Comparison of ENCODE assay signal across 1 cellular context in the genomic region with DNA sequence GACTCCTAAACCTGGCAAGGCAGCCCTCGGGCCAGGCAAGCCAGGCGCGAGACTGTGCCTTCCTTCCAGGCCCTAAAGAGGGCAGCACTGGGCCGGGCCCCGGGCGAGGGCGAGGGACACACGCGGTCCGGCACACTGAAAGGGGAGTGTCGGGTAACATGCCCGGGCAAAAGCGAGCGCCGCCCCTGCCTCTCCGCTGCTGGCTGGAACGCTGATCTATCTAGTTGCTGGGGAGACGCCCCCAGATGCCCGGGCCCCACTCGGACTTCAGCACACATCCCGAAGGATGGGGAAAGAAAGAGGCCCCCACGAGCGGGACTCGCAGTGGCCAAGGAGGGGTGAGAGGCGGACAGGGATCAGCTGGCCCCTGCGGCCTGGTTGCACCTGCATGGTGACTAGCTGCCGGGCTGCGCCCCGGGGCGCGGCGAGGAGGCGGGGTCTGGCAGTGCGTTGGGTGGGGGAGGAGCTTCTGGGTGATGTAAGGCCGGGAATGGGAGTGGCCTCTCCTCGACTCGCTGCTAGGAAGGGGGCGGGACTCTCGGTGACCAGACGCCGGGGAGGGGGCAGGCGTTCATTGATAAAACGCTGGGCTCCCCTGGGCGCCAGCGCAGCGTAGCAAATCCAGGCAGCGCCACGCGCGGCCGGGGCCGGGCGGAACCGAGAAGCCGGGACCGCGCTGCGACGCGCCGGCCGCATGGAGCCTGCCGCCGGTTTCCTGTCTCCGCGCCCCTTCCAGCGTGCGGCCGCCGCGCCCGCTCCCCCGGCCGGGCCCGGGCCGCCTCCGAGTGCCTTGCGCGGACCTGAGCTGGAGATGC.
TF ChIP-seq lines count a peak whose summit lies in the region.

PLK3 (plus strand) TSS at position 608 of the 815 bp plus-strand sequence; CDS start at position 695, 87 bp downstream.

TF ChIP-seq in K562, 482 proteins besides CTCF, POLR2A, EP300 and RAD21 (continued from another document and continues in another):
- TF ChIP-seq TRIM24 (IDR thresholded peaks at IDR 0.05): peak in 1 of 2 experiments; percentile 38; a peak in 1 of 4 replicates
- TF ChIP-seq ZKSCAN1 (IDR thresholded peaks at IDR 0.05; ENCODE audit: low read depth, low read length): peak; percentile 66
- no peak for TF ChIP-seq ZBTB8A (IDR thresholded peaks at IDR 0.05; ENCODE audit: partially characterized antibody)
- no peak for TF ChIP-seq MED1 (CRISPR knock-in tag; IDR thresholded peaks at IDR 0.05; ENCODE audit: borderline replicate concordance)
- TF ChIP-seq HEY1 (CRISPR knock-in tag; IDR thresholded peaks at IDR 0.05; ENCODE audit: borderline replicate concordance): no peak; the same call in 1 of the 2 replicates
- TF ChIP-seq ZNF766 (CRISPR knock-in tag; conservative IDR thresholded peaks at IDR 0.05): 0 out of 2 replicates have a peak, but pooled peaks have one; percentile 60
- peak; percentile 88 for TF ChIP-seq TOE1 (IDR thresholded peaks at IDR 0.05; ENCODE audit: borderline replicate concordance)
- no peak for TF ChIP-seq TOE1 (CRISPR knock-in tag; IDR thresholded peaks at IDR 0.05; ENCODE audit: borderline replicate concordance, low read depth)
- TF ChIP-seq HNRNPL (IDR thresholded peaks at IDR 0.05; ENCODE audit: low read depth, low read length): peak; percentile 97
- no peak for TF ChIP-seq KAT8 (IDR thresholded peaks at IDR 0.05; ENCODE audit: low read depth)
- TF ChIP-seq EHMT2 (IDR thresholded peaks at IDR 0.05): no peak
- TF ChIP-seq HMGXB4 (CRISPR knock-in tag; IDR thresholded peaks at IDR 0.05): no peak
- TF ChIP-seq FOXA1 (IDR thresholded peaks at IDR 0.05; ENCODE audit: borderline replicate concordance): no peak
- TF ChIP-seq NCOA6 (IDR thresholded peaks at IDR 0.05): no peak
- TF ChIP-seq, protein P1, sequence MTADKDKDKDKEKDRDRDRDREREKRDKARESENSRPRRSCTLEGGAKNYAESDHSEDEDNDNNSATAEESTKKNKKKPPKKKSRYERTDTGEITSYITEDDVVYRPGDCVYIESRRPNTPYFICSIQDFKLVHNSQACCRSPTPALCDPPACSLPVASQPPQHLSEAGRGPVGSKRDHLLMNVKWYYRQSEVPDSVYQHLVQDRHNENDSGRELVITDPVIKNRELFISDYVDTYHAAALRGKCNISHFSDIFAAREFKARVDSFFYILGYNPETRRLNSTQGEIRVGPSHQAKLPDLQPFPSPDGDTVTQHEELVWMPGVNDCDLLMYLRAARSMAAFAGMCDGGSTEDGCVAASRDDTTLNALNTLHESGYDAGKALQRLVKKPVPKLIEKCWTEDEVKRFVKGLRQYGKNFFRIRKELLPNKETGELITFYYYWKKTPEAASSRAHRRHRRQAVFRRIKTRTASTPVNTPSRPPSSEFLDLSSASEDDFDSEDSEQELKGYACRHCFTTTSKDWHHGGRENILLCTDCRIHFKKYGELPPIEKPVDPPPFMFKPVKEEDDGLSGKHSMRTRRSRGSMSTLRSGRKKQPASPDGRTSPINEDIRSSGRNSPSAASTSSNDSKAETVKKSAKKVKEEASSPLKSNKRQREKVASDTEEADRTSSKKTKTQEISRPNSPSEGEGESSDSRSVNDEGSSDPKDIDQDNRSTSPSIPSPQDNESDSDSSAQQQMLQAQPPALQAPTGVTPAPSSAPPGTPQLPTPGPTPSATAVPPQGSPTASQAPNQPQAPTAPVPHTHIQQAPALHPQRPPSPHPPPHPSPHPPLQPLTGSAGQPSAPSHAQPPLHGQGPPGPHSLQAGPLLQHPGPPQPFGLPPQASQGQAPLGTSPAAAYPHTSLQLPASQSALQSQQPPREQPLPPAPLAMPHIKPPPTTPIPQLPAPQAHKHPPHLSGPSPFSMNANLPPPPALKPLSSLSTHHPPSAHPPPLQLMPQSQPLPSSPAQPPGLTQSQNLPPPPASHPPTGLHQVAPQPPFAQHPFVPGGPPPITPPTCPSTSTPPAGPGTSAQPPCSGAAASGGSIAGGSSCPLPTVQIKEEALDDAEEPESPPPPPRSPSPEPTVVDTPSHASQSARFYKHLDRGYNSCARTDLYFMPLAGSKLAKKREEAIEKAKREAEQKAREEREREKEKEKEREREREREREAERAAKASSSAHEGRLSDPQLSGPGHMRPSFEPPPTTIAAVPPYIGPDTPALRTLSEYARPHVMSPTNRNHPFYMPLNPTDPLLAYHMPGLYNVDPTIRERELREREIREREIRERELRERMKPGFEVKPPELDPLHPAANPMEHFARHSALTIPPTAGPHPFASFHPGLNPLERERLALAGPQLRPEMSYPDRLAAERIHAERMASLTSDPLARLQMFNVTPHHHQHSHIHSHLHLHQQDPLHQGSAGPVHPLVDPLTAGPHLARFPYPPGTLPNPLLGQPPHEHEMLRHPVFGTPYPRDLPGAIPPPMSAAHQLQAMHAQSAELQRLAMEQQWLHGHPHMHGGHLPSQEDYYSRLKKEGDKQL (CRISPR knock-in tag; IDR thresholded peaks at IDR 0.05; ENCODE audit: borderline replicate concordance): no peak
- no peak for TF ChIP-seq ZNF232 (CRISPR knock-in tag; IDR thresholded peaks at IDR 0.05)
- TF ChIP-seq MAFG (tag; conservative IDR thresholded peaks at IDR 0.05): no peak
- no peak for TF ChIP-seq ZNF282 (CRISPR knock-in tag; IDR thresholded peaks at IDR 0.05)
- 0 out of 2 replicates have a peak, but pooled peaks have one; percentile 31 for TF ChIP-seq ATF6 (CRISPR knock-in tag; IDR thresholded peaks at IDR 0.05)
- no peak for TF ChIP-seq HDGF (IDR thresholded peaks at IDR 0.05)
- no peak for TF ChIP-seq NR1H2 (CRISPR knock-in tag; IDR thresholded peaks at IDR 0.05)
- TF ChIP-seq, protein P2, sequence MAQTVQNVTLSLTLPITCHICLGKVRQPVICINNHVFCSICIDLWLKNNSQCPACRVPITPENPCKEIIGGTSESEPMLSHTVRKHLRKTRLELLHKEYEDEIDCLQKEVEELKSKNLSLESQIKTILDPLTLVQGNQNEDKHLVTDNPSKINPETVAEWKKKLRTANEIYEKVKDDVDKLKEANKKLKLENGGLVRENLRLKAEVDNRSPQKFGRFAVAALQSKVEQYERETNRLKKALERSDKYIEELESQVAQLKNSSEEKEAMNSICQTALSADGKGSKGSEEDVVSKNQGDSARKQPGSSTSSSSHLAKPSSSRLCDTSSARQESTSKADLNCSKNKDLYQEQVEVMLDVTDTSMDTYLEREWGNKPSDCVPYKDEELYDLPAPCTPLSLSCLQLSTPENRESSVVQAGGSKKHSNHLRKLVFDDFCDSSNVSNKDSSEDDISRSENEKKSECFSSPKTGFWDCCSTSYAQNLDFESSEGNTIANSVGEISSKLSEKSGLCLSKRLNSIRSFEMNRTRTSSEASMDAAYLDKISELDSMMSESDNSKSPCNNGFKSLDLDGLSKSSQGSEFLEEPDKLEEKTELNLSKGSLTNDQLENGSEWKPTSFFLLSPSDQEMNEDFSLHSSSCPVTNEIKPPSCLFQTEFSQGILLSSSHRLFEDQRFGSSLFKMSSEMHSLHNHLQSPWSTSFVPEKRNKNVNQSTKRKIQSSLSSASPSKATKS (CRISPR knock-in tag; IDR thresholded peaks at IDR 0.05): no peak
- no peak for TF ChIP-seq ZC3H4 (CRISPR knock-in tag; IDR thresholded peaks at IDR 0.05; ENCODE audit: borderline replicate concordance)
- no peak for TF ChIP-seq ZNF347 (CRISPR knock-in tag; IDR thresholded peaks at IDR 0.05; ENCODE audit: low read depth)
- TF ChIP-seq ARNT (IDR thresholded peaks at IDR 0.05): peak in 1 of 2 experiments; percentile 24; a peak in 1 of 4 replicates
- TF ChIP-seq SUPT5H (IDR thresholded peaks at IDR 0.05): peak; percentile 83
- peak; percentile 94 for TF ChIP-seq SAP30 (IDR thresholded peaks at IDR 0.05; ENCODE audit: borderline replicate concordance, insufficient read depth, low read depth, low read length, poor library complexity, severe bottlenecking)
- no peak for TF ChIP-seq E4F1 (CRISPR knock-in tag; IDR thresholded peaks at IDR 0.05; ENCODE audit: borderline replicate concordance)
- no peak for TF ChIP-seq MCM7 (IDR thresholded peaks at IDR 0.05)
- TF ChIP-seq, protein P3, sequence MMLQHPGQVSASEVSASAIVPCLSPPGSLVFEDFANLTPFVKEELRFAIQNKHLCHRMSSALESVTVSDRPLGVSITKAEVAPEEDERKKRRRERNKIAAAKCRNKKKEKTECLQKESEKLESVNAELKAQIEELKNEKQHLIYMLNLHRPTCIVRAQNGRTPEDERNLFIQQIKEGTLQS (IDR thresholded peaks at IDR 0.05): peak; percentile 94
- TF ChIP-seq, protein P3 (CRISPR knock-in tag; conservative IDR thresholded peaks at IDR 0.05): peak; percentile 73; the same call in 1 of the 2 replicates
- no peak for TF ChIP-seq PHB (CRISPR knock-in tag; IDR thresholded peaks at IDR 0.05)
- no peak for TF ChIP-seq TRIM25 (IDR thresholded peaks at IDR 0.05; ENCODE audit: borderline replicate concordance)
- TF ChIP-seq CHD1 (IDR thresholded peaks at IDR 0.05; ENCODE audit: low read length): no peak
- TF ChIP-seq ZC3H8 (IDR thresholded peaks at IDR 0.05): no peak; the same call in 1 of the 2 replicates
- TF ChIP-seq CBX5 (IDR thresholded peaks at IDR 0.05; ENCODE audit: borderline replicate concordance, low read depth): no peak; the same call in 1 of the 2 replicates
- TF ChIP-seq VEZF1 (CRISPR knock-in tag; IDR thresholded peaks at IDR 0.05): peak; percentile 92
- TF ChIP-seq HDAC1 (IDR thresholded peaks at IDR 0.05): peak; percentile 53 to 99; a peak in 3 of 4 replicates
- TF ChIP-seq, protein P4, sequence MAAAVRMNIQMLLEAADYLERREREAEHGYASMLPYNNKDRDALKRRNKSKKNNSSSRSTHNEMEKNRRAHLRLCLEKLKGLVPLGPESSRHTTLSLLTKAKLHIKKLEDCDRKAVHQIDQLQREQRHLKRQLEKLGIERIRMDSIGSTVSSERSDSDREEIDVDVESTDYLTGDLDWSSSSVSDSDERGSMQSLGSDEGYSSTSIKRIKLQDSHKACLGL (CRISPR knock-in tag; IDR thresholded peaks at IDR 0.05; ENCODE audit: borderline replicate concordance, poor library complexity, severe bottlenecking): peak; percentile 59
